Comparison of ENCODE assay signal across 1 cellular context in genomic region chr2:20962939-20963543, GRCh38.
TF ChIP-seq lines count a peak whose summit lies in the region.

No MANE protein-coding gene starts in this region.

TF ChIP-seq in HepG2, 621 proteins besides CTCF, POLR2A, EP300 and RAD21 (continued from another document and continues in another):
- TF ChIP-seq ZNF878 (CRISPR knock-in tag; IDR thresholded peaks at IDR 0.05) (no peak), ZUFSP (CRISPR knock-in tag; IDR thresholded peaks at IDR 0.05; ENCODE audit: borderline replicate concordance) (no peak), ZFP41 (CRISPR knock-in tag; IDR thresholded peaks at IDR 0.05; ENCODE audit: borderline replicate concordance) (no peak), SMC3 (IDR thresholded peaks at IDR 0.05; ENCODE audit: low read length) (peak; percentile 96), FOXK1 (CRISPR knock-in tag; IDR thresholded peaks at IDR 0.05; ENCODE audit: borderline replicate concordance, low read depth) (peak; percentile 33; the same call in 1 of the 2 replicates), SOX5 (CRISPR knock-in tag; IDR thresholded peaks at IDR 0.05; ENCODE audit: borderline replicate concordance) (no peak), MAZ (IDR thresholded peaks at IDR 0.05; ENCODE audit: borderline replicate concordance, low read depth, low read length) (no peak), MAZ (CRISPR knock-in tag; IDR thresholded peaks at IDR 0.05; ENCODE audit: low read depth) (no peak), GATAD1 (CRISPR knock-in tag; IDR thresholded peaks at IDR 0.05) (peak; percentile 20; the same call in 1 of the 2 replicates), STAG1 (CRISPR knock-in tag; IDR thresholded peaks at IDR 0.05) (peak; percentile 95), THAP11 (CRISPR knock-in tag; IDR thresholded peaks at IDR 0.05) (0 out of 2 replicates have a peak, but pooled peaks have one; percentile 27), RCOR2 (CRISPR knock-in tag; IDR thresholded peaks at IDR 0.05) (no peak), FOSL2 (CRISPR knock-in tag; IDR thresholded peaks at IDR 0.05) (peak; percentile 24; the same call in 1 of the 2 replicates), ZNF3 (CRISPR knock-in tag; IDR thresholded peaks at IDR 0.05) (peak; percentile 98), ZBTB26 (CRISPR knock-in tag; IDR thresholded peaks at IDR 0.05; ENCODE audit: borderline replicate concordance) (0 out of 2 replicates have a peak, but pooled peaks have one; percentile 38), BCL6 (CRISPR knock-in tag; IDR thresholded peaks at IDR 0.05) (0 out of 2 replicates have a peak, but pooled peaks have one; percentile 41), MTERF4 (CRISPR knock-in tag; IDR thresholded peaks at IDR 0.05) (peak; percentile 80; the same call in 1 of the 2 replicates), RXRB (CRISPR knock-in tag; IDR thresholded peaks at IDR 0.05; ENCODE audit: borderline replicate concordance) (peak; percentile 35; the same call in 1 of the 2 replicates), NR2F6 (IDR thresholded peaks at IDR 0.05) (no peak), NR2F6 (CRISPR knock-in tag; IDR thresholded peaks at IDR 0.05) (peak; percentile 31; the same call in 1 of the 2 replicates), THRA (CRISPR knock-in tag; IDR thresholded peaks at IDR 0.05; ENCODE audit: borderline replicate concordance) (0 out of 2 replicates have a peak, but pooled peaks have one; percentile 19), ERF (CRISPR knock-in tag; IDR thresholded peaks at IDR 0.05) (peak; percentile 65; the same call in 1 of the 2 replicates), FOXA3 (CRISPR knock-in tag; IDR thresholded peaks at IDR 0.05) (peak; percentile 30; the same call in 1 of the 2 replicates), GZF1 (CRISPR knock-in tag; IDR thresholded peaks at IDR 0.05) (no peak), ATAD3A (CRISPR knock-in tag; IDR thresholded peaks at IDR 0.05) (no peak), RELA (CRISPR knock-in tag; IDR thresholded peaks at IDR 0.05) (no peak), HMG20B (CRISPR knock-in tag; conservative IDR thresholded peaks at IDR 0.05) (no peak), XRCC5 (optimal IDR thresholded peaks at IDR 0.05; ENCODE audit: low read length) (peak; percentile 58), ZBTB37 (CRISPR knock-in tag; IDR thresholded peaks at IDR 0.05) (no peak), TARDBP (CRISPR knock-in tag; IDR thresholded peaks at IDR 0.05) (0 out of 2 replicates have a peak, but pooled peaks have one; percentile 37), NR3C1 (CRISPR knock-in tag; IDR thresholded peaks at IDR 0.05) (no peak), TSC22D2 (CRISPR knock-in tag; IDR thresholded peaks at IDR 0.05; ENCODE audit: borderline replicate concordance) (peak; percentile 68; the same call in 1 of the 2 replicates), MIER2 (CRISPR knock-in tag; IDR thresholded peaks at IDR 0.05) (peak; percentile 80; the same call in 1 of the 2 replicates), SIN3A (IDR thresholded peaks at IDR 0.05; ENCODE audit: borderline replicate concordance, low read depth, low read length) (no peak), THAP7 (CRISPR knock-in tag; IDR thresholded peaks at IDR 0.05) (no peak), GPBP1L1 (CRISPR knock-in tag; IDR thresholded peaks at IDR 0.05) (no peak), BHLHE40 (IDR thresholded peaks at IDR 0.05; ENCODE audit: low read length) (0 out of 2 replicates have a peak, but pooled peaks have one; percentile 10), MNT (IDR thresholded peaks at IDR 0.05) (peak; percentile 81), PRDM10 (CRISPR knock-in tag; IDR thresholded peaks at IDR 0.05; ENCODE audit: low read depth) (no peak), TGIF2 (CRISPR knock-in tag; IDR thresholded peaks at IDR 0.05) (no peak), ZNF788 (CRISPR knock-in tag; IDR thresholded peaks at IDR 0.05; ENCODE audit: borderline replicate concordance) (no peak; the same call in 1 of the 2 replicates), MIXL1 (CRISPR knock-in tag; IDR thresholded peaks at IDR 0.05) (peak; percentile 48; the same call in 1 of the 2 replicates), POGK (CRISPR knock-in tag; conservative IDR thresholded peaks at IDR 0.05) (no peak), ZNF652 (CRISPR knock-in tag; IDR thresholded peaks at IDR 0.05; ENCODE audit: borderline replicate concordance, low read depth) (no peak), ZNF335 (CRISPR knock-in tag; IDR thresholded peaks at IDR 0.05) (0 out of 2 replicates have a peak, but pooled peaks have one; percentile 28), CEBPG (CRISPR knock-in tag; IDR thresholded peaks at IDR 0.05) (0 out of 2 replicates have a peak, but pooled peaks have one; percentile 11), KDM5B (CRISPR knock-in tag; IDR thresholded peaks at IDR 0.05; ENCODE audit: borderline replicate concordance) (0 out of 2 replicates have a peak, but pooled peaks have one; percentile 35), ZBTB3 (CRISPR knock-in tag; IDR thresholded peaks at IDR 0.05; ENCODE audit: borderline replicate concordance, low read depth) (no peak), ZNF580 (CRISPR knock-in tag; IDR thresholded peaks at IDR 0.05; ENCODE audit: borderline replicate concordance, low read depth) (peak; percentile 74; the same call in 1 of the 2 replicates), ZNF567 (CRISPR knock-in tag; IDR thresholded peaks at IDR 0.05; ENCODE audit: borderline replicate concordance) (0 out of 2 replicates have a peak, but pooled peaks have one; percentile 65), HCFC1 (IDR thresholded peaks at IDR 0.05; ENCODE audit: low read depth, low read length) (no peak)
